ENCODE assay signal across 9 cellular contexts in the genomic region with DNA sequence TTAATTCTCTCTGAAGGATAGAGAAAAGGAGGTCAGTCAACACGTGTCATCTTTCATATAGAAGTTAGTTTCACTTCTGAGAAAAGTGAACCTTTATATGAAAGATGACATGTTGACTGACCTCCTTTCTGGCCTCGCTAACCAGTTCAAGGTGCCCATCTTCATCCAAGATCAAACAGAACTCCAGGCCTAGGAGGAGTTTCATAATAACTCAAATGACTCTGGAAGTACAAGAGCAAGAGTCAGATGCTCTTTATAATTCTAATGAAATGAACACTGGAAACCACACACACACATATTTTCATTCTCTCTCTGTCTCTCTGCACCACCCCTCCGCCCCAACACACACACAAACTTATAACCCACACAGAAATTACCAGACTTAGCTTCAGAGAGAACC. TPM values are rescaled to one million over a fixed set of nuclear protein-coding genes. Genes with fewer than 3 reads are reported as not detected.
A peak's percentile ranks its signal among the peaks of the same experiment; 100 is the strongest.
DNase-seq lines count a peak whose midpoint lies in the region; ATAC-seq and TF ChIP-seq lines count a peak whose summit lies in the region.
"Had no signal": no experiment of that assay in that cellular context is flagged by ENCODE, and none has a peak within 500 bp of the region (broad histone marks: within the 10 kb centered on the region; RNA-seq: fewer than 3 reads in every experiment).

No MANE protein-coding gene starts in this region.

- peak overlapping the region; percentile 75 for H3K4me3 ChIP-seq in DOHH2 (ENCODE audit: low read length)
- H3K4me3 ChIP-seq in OCI-LY1 (ENCODE audit: low read depth, low read length, poor library complexity, severe bottlenecking), result peak overlapping the region; percentile 35
- no peak overlapping the region for H3K4me3 ChIP-seq in left lung
- H3K4me3 ChIP-seq in ovary, result no peak overlapping the region
- H3K4me3 ChIP-seq: smooth muscle cell had no signal

- DNase-seq in left lung, result no peak
- no peak for DNase-seq in NCI-H1105 treated with DMSO at 0.1 percent for 48 hours (lab: John Stamatoyannopoulos, UW)
- no peak for DNase-seq in GM19240 (ENCODE audit: insufficient read length, low spot score)
- no peak for DNase-seq in ovary
- DNase-seq in GM03348 (ENCODE audit: low spot score), result no peak

- H3F3A ChIP-seq in DOHH2 (ENCODE audit: control insufficient read depth, insufficient read depth) (peaks cover 40% of the 10 kb centered on the region), OCI-LY1 (ENCODE audit: insufficient read depth, low read length) (no peaks in the 10 kb centered on the region)

- H3K36me3 ChIP-seq in DOHH2 (ENCODE audit: control insufficient read depth, low read length), result peaks cover 63% of the 10 kb centered on the region
- H3K36me3 ChIP-seq in OCI-LY1 (ENCODE audit: insufficient read depth, low read length), result peaks cover 59% of the 10 kb centered on the region
- no peaks in the 10 kb centered on the region for H3K36me3 ChIP-seq in left lung
- no peaks in the 10 kb centered on the region for H3K36me3 ChIP-seq in ovary

- H3K4me2 ChIP-seq in DOHH2 (ENCODE audit: low read length) (peak overlapping the region; percentile 91), OCI-LY1 (ENCODE audit: low read length) (peak overlapping the region; percentile 51)
- H3K4me2 ChIP-seq: smooth muscle cell had no signal

- peak; percentile 39 for ATAC-seq in GM21526 (IDR thresholded peaks at IDR 0.05; ENCODE audit: low FRiP score, unreplicated experiment)
- peak; percentile 25 for ATAC-seq in left lung

- H3K27me3 ChIP-seq in DOHH2 (ENCODE audit: control insufficient read depth, low read length), result no peaks in the 10 kb centered on the region
- no peaks in the 10 kb centered on the region for H3K27me3 ChIP-seq in OCI-LY1 (ENCODE audit: insufficient read depth, low read length)
- no peaks in the 10 kb centered on the region for H3K27me3 ChIP-seq in left lung
- no peaks in the 10 kb centered on the region for H3K27me3 ChIP-seq in ovary

- H3K27ac ChIP-seq in DOHH2 (ENCODE audit: low read depth, low read length), result peak overlapping the region; percentile 87
- peak overlapping the region; percentile 81 for H3K27ac ChIP-seq in OCI-LY1 (ENCODE audit: low read depth, low read length, poor library complexity, severe bottlenecking)
- peak overlapping the region; percentile 8 to 67 for H3K27ac ChIP-seq in left lung
- H3K27ac ChIP-seq in ovary, result no peak overlapping the region

- no peak for TF ChIP-seq EP300 in ovary (IDR thresholded peaks at IDR 0.05)

- peaks cover 3% of the 10 kb centered on the region; the same call in 1 of the 2 replicates for H3K9me3 ChIP-seq in DOHH2 (ENCODE audit: control insufficient read depth, insufficient read depth, low read length)
- H3K9me3 ChIP-seq in OCI-LY1 (ENCODE audit: low read length), result peaks cover 7% of the 10 kb centered on the region; the same call in 1 of the 2 replicates
- no peaks in the 10 kb centered on the region for H3K9me3 ChIP-seq in left lung
- H3K9me3 ChIP-seq in ovary, result no peaks in the 10 kb centered on the region

- H3K79me2 ChIP-seq in DOHH2 (ENCODE audit: control insufficient read depth, low read length), result peaks cover 99% of the 10 kb centered on the region
- H3K79me2 ChIP-seq in OCI-LY1 (ENCODE audit: insufficient read depth, low read length), result peaks cover 72% of the 10 kb centered on the region

- H3K9me2 ChIP-seq in DOHH2 (replicated peaks; ENCODE audit: control insufficient read depth, low read length) (no peaks in the 10 kb centered on the region), OCI-LY1 (ENCODE audit: low read depth, low read length) (no peaks in the 10 kb centered on the region)

- TF ChIP-seq POLR2A in ovary (IDR thresholded peaks at IDR 0.05), result no peak

- no peak for TF ChIP-seq CTCF in DOHH2 (IDR thresholded peaks at IDR 0.05; ENCODE audit: low read depth, low read length, poor library complexity, severe bottlenecking)
- no peak for TF ChIP-seq CTCF in OCI-LY1 (IDR thresholded peaks at IDR 0.05; ENCODE audit: low read length)
- no peak for TF ChIP-seq CTCF in left lung (IDR thresholded peaks at IDR 0.05)
- TF ChIP-seq CTCF in ovary (IDR thresholded peaks at IDR 0.05), result no peak

- 73 to 75% (median 74%) methylated on average over 3 of the region's 3 CpGs for WGBS in ovary, 3 donors

- no peaks in the 10 kb centered on the region for H4K20me1 ChIP-seq in DOHH2 (ENCODE audit: control insufficient read depth, insufficient read depth, low read depth, low read length)
- H4K20me1 ChIP-seq in OCI-LY1 (ENCODE audit: insufficient read depth, low read length), result no peaks in the 10 kb centered on the region

- peak overlapping the region; percentile 47 for H3K9ac ChIP-seq in OCI-LY1 (ENCODE audit: low read length)

- intact Hi-C loops in left lung (cut with DNase I), result no loop called here
- intact Hi-C loops in ovary (cut with DNase I), result no loop called here

- H3K4me1 ChIP-seq in DOHH2 (ENCODE audit: control insufficient read depth, low read length), result peaks cover 92% of the 10 kb centered on the region
- H3K4me1 ChIP-seq in OCI-LY1 (ENCODE audit: insufficient read depth, low read length, severe bottlenecking), result peaks cover 66% of the 10 kb centered on the region
- peaks cover 14 to 61% of the 10 kb centered on the region in 2 donors for H3K4me1 ChIP-seq in left lung
- no peaks in the 10 kb centered on the region for H3K4me1 ChIP-seq in ovary (ENCODE audit: insufficient read depth)

- no peak overlapping the region for H2AFZ ChIP-seq in OCI-LY1 (ENCODE audit: low read length)

RNA-seq across cellular contexts. Expression of gene ANKRD44, which starts 16.3 kb away (rescaled TPM):
- total RNA-seq in left lung, result 10 to 100 TPM; 32.7 to 52.6 TPM
- total RNA-seq in ovary, result 10 to 100 TPM in 6 of 7 donors, 1 to 10 TPM in 1; 9.2 to 60.0 (median 11.5) TPM
- polyA plus RNA-seq in ovary, result 10 to 100 TPM in 1 of 2 donors, 1 to 10 TPM in 1; 2.6 to 10.1 TPM

Comparison
In these comparisons a context has a peak if more than half of its experiments do, and no peak if none do; other contexts are left out.
1. H3K27ac ChIP-seq: peak in DOHH2 (single experiment), OCI-LY1 (single experiment) and left lung (2 of 2); none in ovary (0 of 2).
2. H3K4me3 ChIP-seq: peak in DOHH2 (single experiment) and OCI-LY1 (single experiment); none in left lung (0 of 2) and ovary (single experiment).